ENCODE assay signal across 8 cellular contexts in the genomic region with DNA sequence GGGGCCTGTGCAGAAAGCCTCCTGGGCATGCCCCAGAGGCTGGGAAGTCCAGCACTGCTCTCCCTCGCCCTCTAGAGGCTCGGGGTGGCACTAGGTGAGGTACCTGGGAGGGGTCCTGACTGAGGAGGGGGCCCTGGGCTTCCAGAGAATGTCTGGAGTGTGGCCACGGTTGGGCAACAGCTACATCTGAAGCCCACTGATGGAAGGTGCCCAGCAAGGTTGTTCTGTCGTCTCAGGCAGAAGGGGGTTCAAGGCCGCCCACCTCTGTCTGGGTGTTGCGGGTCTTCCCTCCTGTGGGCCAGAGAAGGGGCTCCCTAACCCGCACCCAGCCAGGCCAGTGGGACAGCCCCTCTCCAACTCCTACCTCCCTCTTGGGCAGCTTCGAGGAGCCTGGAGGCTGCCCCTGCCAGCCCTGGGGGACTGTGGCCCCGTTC. TPM values are rescaled to one million over a fixed set of nuclear protein-coding genes. Genes with fewer than 3 reads are reported as not detected.
DNase-seq lines count a peak whose midpoint lies in the region; ATAC-seq and TF ChIP-seq lines count a peak whose summit lies in the region.

No MANE protein-coding gene starts in this region.

- intact Hi-C loops in testis (cut with DNase I; ENCODE audit: low total_unique reads), result no loop called here

- H3K27me3 ChIP-seq in SU-DHL-6 (ENCODE audit: low read length), result no peaks in the 10 kb centered on the region
- H3K27me3 ChIP-seq in cardiac muscle cell, result no peaks in the 10 kb centered on the region
- no peaks in the 10 kb centered on the region for H3K27me3 ChIP-seq in thoracic aorta (replicated peaks; ENCODE audit: insufficient read depth)
- no peaks in the 10 kb centered on the region for H3K27me3 ChIP-seq in testis

- DNase-seq in activated CD4-positive, alpha-beta T cell treated with anti-CD3 and anti-CD28 coated beads for 48 hours, result peak; percentile 41
- no peak for DNase-seq in activated CD4-positive, alpha-beta T cell treated with anti-CD3 and anti-CD28 coated beads, Interleukin-2, amount 50 U/mL, for 1 hour
- DNase-seq in cardiac muscle cell (ENCODE audit: low read depth in 1 of 2, low spot score in 1 of 2) (peak in 1 of 2 donors; percentile 75), thoracic aorta (ENCODE audit: low spot score) (no peak), coronary artery (ENCODE audit: low spot score) (no peak), testis (no peak)

- H3K27ac ChIP-seq in SU-DHL-6 (ENCODE audit: low read depth, low read length) (no peak overlapping the region), cardiac muscle cell (no peak overlapping the region), thoracic aorta (no peak overlapping the region), coronary artery (no peak overlapping the region), testis (no peak overlapping the region)

- no peaks in the 10 kb centered on the region for H3K79me2 ChIP-seq in SU-DHL-6 (ENCODE audit: insufficient read depth, low read length)

- peaks cover 10% of the 10 kb centered on the region for H3K4me1 ChIP-seq in cardiac muscle cell (ENCODE audit: low read depth)
- H3K4me1 ChIP-seq in thoracic aorta (ENCODE audit: control insufficient read depth in 1 of 2, low read depth in 2 of 2), result no peaks in the 10 kb centered on the region
- H3K4me1 ChIP-seq in testis, result peaks cover 4% of the 10 kb centered on the region

- ATAC-seq in thoracic aorta (ENCODE audit: insufficient number of reproducible peaks, low FRiP score, low read depth), result no peak
- no peak for ATAC-seq in GM21786 (IDR thresholded peaks at IDR 0.05; ENCODE audit: unreplicated experiment)

- no peaks in the 10 kb centered on the region for H3K9me2 ChIP-seq in SU-DHL-6 (replicated peaks; ENCODE audit: insufficient read depth, low read length)

- TF ChIP-seq CTCF in SU-DHL-6 (IDR thresholded peaks at IDR 0.05; ENCODE audit: insufficient read depth, low read length, poor library complexity, severe bottlenecking), result peak; percentile 99
- peak; percentile 72 for TF ChIP-seq CTCF in cardiac muscle cell (IDR thresholded peaks at IDR 0.05; ENCODE audit: low read depth, low read length)
- TF ChIP-seq CTCF in thoracic aorta (IDR thresholded peaks at IDR 0.05), result peak; percentile 27
- TF ChIP-seq CTCF in coronary artery (IDR thresholded peaks at IDR 0.05), result no peak
- TF ChIP-seq CTCF in testis (IDR thresholded peaks at IDR 0.05), result peak in 1 of 3 experiments; percentile 25

- no peak overlapping the region for H3K4me2 ChIP-seq in SU-DHL-6 (ENCODE audit: low read depth, low read length, poor library complexity, severe bottlenecking)

- no peak overlapping the region for H3K4me3 ChIP-seq in SU-DHL-6 (ENCODE audit: insufficient read depth, low read length, poor library complexity, severe bottlenecking)
- H3K4me3 ChIP-seq in cardiac muscle cell, result no peak overlapping the region
- H3K4me3 ChIP-seq in thoracic aorta, result no peak overlapping the region
- H3K4me3 ChIP-seq in coronary artery, result no peak overlapping the region
- H3K4me3 ChIP-seq in testis, result no peak overlapping the region

- H3K36me3 ChIP-seq in SU-DHL-6 (ENCODE audit: low read length), result no peaks in the 10 kb centered on the region
- no peaks in the 10 kb centered on the region for H3K36me3 ChIP-seq in cardiac muscle cell
- no peaks in the 10 kb centered on the region for H3K36me3 ChIP-seq in thoracic aorta
- H3K36me3 ChIP-seq in testis (ENCODE audit: low read depth, missing control alignments), result no peaks in the 10 kb centered on the region

- H3K9ac ChIP-seq in SU-DHL-6 (ENCODE audit: low read length), result no peak overlapping the region

- TF ChIP-seq POLR2A in testis (IDR thresholded peaks at IDR 0.05), result no peak

- H2AFZ ChIP-seq in SU-DHL-6 (ENCODE audit: low read depth, low read length, severe bottlenecking), result no peak overlapping the region

- H4K20me1 ChIP-seq in SU-DHL-6 (ENCODE audit: low read depth, low read length), result no peaks in the 10 kb centered on the region

- 60 to 76% methylated on average over 2 to 9 of the region's 9 CpGs for WGBS in testis, 2 donors

- no peaks in the 10 kb centered on the region for H3K9me3 ChIP-seq in SU-DHL-6 (ENCODE audit: insufficient read depth, low read length)
- H3K9me3 ChIP-seq in cardiac muscle cell (ENCODE audit: low read depth), result no peaks in the 10 kb centered on the region
- no peaks in the 10 kb centered on the region for H3K9me3 ChIP-seq in thoracic aorta
- no peaks in the 10 kb centered on the region for H3K9me3 ChIP-seq in testis

- no peaks in the 10 kb centered on the region for H3F3A ChIP-seq in SU-DHL-6 (ENCODE audit: insufficient read depth)

RNA-seq across cellular contexts. Expression of a gene that starts 11.4 kb away (rescaled TPM):
- total RNA-seq in cardiac muscle cell (409 and 626 TPM in 2 replicates), thoracic aorta (100 to 1,000 TPM in 1 of 2 donors, 10 to 100 TPM in 1; 36.0 to 117 TPM), testis (10 to 100 TPM in 1 of 2 donors, 1 to 10 TPM in 1; 6.1 to 15.2 TPM)
- polyA plus RNA-seq in cardiac muscle cell (199 and 228 TPM in 2 replicates), testis (ENCODE audit: insufficient read depth, low read depth, low replicate concordance) (14.9 TPM)
